Comparison of ENCODE assay signal across 10 cellular contexts in genomic region chr1:30807318-30808066, GRCh38. TPM values are rescaled to one million over a fixed set of nuclear protein-coding genes. Genes with fewer than 3 reads are reported as not detected.
DNase-seq lines count a peak whose midpoint lies in the region; ATAC-seq and TF ChIP-seq lines count a peak whose summit lies in the region.
"Had no signal": no experiment of that assay in that cellular context is flagged by ENCODE, and none has a peak within 500 bp of the region (broad histone marks: within the 10 kb centered on the region; RNA-seq: fewer than 3 reads in every experiment).

No MANE protein-coding gene starts in this region.

- H3K9me3 ChIP-seq in OCI-LY3 (ENCODE audit: insufficient read depth, low read length) = no peaks in the 10 kb centered on the region
- no peaks in the 10 kb centered on the region for H3K9me3 ChIP-seq in heart right ventricle
- no peaks in the 10 kb centered on the region for H3K9me3 ChIP-seq in upper lobe of right lung
- H3K9me3 ChIP-seq: A549 had no signal

- H3K36me3 ChIP-seq in OCI-LY3 (replicated peaks; ENCODE audit: low read depth, low read length) (no peaks in the 10 kb centered on the region), heart right ventricle (no peaks in the 10 kb centered on the region), upper lobe of right lung (no peaks in the 10 kb centered on the region)

- no peaks in the 10 kb centered on the region for H4K20me1 ChIP-seq in OCI-LY3 (ENCODE audit: insufficient read depth, low read length)

- H3K27me3 ChIP-seq in OCI-LY3 (ENCODE audit: low read depth, low read length) (peaks cover 74% of the 10 kb centered on the region), heart right ventricle (peaks cover 0 to 63% (median 0%) of the 10 kb centered on the region in 7 donors), upper lobe of right lung (peaks cover 4% of the 10 kb centered on the region)
- H3K27me3 ChIP-seq: dorsolateral prefrontal cortex had no signal

- DNase-seq in NCI-H82 (lab: John Stamatoyannopoulos, UW) (peak; percentile 66), NCI-H82 treated with DMSO at 0.1 percent for 48 hours (lab: John Stamatoyannopoulos, UW; ENCODE audit: unreplicated experiment) (no peak), heart right ventricle (peak; percentile 41 to 70), upper lobe of right lung (peak; percentile 64)
- DNase-seq in activated CD4-positive, alpha-beta T cell treated with anti-CD3 and anti-CD28 coated beads, Interleukin-2, amount 50 U/mL, for 4 hours = no peak
- DNase-seq: dorsolateral prefrontal cortex had no signal

- WGBS in heart right ventricle, 2 donors = 20 to 27% methylated on average over 41 of the region's 41 CpGs

- ATAC-seq in heart right ventricle (peak; percentile 36 to 75 (median 59)), upper lobe of right lung (no peak), GM21737 (IDR thresholded peaks at IDR 0.05; ENCODE audit: unreplicated experiment) (no peak), esophagus mucosa (no peak)
- ATAC-seq: A549 had no signal

- no peak overlapping the region for H2AFZ ChIP-seq in OCI-LY3 (ENCODE audit: low read depth, low read length)

- TF ChIP-seq CTCF in OCI-LY3 (IDR thresholded peaks at IDR 0.05; ENCODE audit: low read depth, low read length) = no peak
- TF ChIP-seq CTCF in heart right ventricle (IDR thresholded peaks at IDR 0.05) = no peak
- TF ChIP-seq CTCF in upper lobe of right lung (IDR thresholded peaks at IDR 0.05) = no peak

- no peak overlapping the region for H3K9ac ChIP-seq in OCI-LY3 (ENCODE audit: low read length)

- peak overlapping the region; percentile 62 for H3K4me2 ChIP-seq in OCI-LY3 (ENCODE audit: low read length)
- H3K4me2 ChIP-seq: A549 had no signal

- H3K27ac ChIP-seq in OCI-LY3 (ENCODE audit: low read length) (no peak overlapping the region), heart right ventricle (peak overlapping the region in 2 of 10 donors; percentile 7 to 28), upper lobe of right lung (no peak overlapping the region)
- H3K27ac ChIP-seq: A549 had no signal

- no peaks in the 10 kb centered on the region for H3K79me2 ChIP-seq in OCI-LY3 (ENCODE audit: low read length)

- H3K4me3 ChIP-seq in OCI-LY3 (ENCODE audit: low read length) (peak overlapping the region; percentile 56), heart right ventricle (peak overlapping the region in 5 of 10 donors; percentile 11 to 32 (median 20)), upper lobe of right lung (no peak overlapping the region)
- H3K4me3 ChIP-seq: A549 had no signal

- intact Hi-C loops in heart right ventricle (cut with DNase I) (loop anchor here in 1 of 10 donors (5.0 kb wide), 1 partner anchor 40 kb away; no protein-coding TSS in a partner anchor), upper lobe of right lung (cut with DNase I) (no loop called here)

- H3K4me1 ChIP-seq in OCI-LY3 (ENCODE audit: low read length) (peaks cover 15% of the 10 kb centered on the region), heart right ventricle (peaks cover 7 to 42% (median 37%) of the 10 kb centered on the region in 9 donors), upper lobe of right lung (peaks cover 16% of the 10 kb centered on the region)

RNA-seq across cellular contexts. Expression of gene LAPTM5, which starts 49.9 kb away (rescaled TPM):
- total RNA-seq in heart right ventricle (100 to 1,000 TPM in 1 of 10 donors, 10 to 100 TPM in 6, 1 to 10 TPM in 3; 5.9 to 114 (median 12.9) TPM), upper lobe of right lung (424 TPM), esophagus mucosa (9.1 TPM)
- 10 to 100 TPM; 13.2 to 33.5 TPM for polyA plus RNA-seq in heart right ventricle

Comparison
In these comparisons a context has a peak if more than half of its experiments do, and no peak if none do; other contexts are left out.
1. DNase-seq: peak in NCI-H82 (single experiment), heart right ventricle (2 of 2) and upper lobe of right lung (single experiment); none in NCI-H82 treated with DMSO at 0.1 percent for 48 hours (single experiment) and activated CD4-positive, alpha-beta T cell treated with anti-CD3 and anti-CD28 coated beads, Interleukin-2, amount 50 U/mL, for 4 hours (0 of 2).
2. ATAC-seq: peak in heart right ventricle (8 of 8); none in upper lobe of right lung (single experiment), GM21737 (single experiment) and esophagus mucosa (single experiment).